Comparison of ENCODE assay signal across 8 cellular contexts in genomic region chr7:24756545-24756988, GRCh38. TPM values are rescaled to one million over a fixed set of nuclear protein-coding genes. Genes with fewer than 3 reads are reported as not detected.
DNase-seq lines count a peak whose midpoint lies in the region; ATAC-seq and TF ChIP-seq lines count a peak whose summit lies in the region.

No MANE protein-coding gene starts in this region.

- H3K4me1 ChIP-seq in A673 (ENCODE audit: insufficient read depth, low read length, poor library complexity, severe bottlenecking) (no peaks in the 10 kb centered on the region), endodermal cell (ENCODE audit: control insufficient read depth, insufficient read depth, low read length) (no peaks in the 10 kb centered on the region), muscle layer of duodenum (ENCODE audit: control insufficient read depth in 1 of 2, insufficient read depth in 2 of 2, low read length in 2 of 2) (peaks cover 0 to 11% of the 10 kb centered on the region in 2 donors), vagina (peaks cover 32% of the 10 kb centered on the region)

- H3K36me3 ChIP-seq in A673 (ENCODE audit: insufficient read depth, low read length, poor library complexity, severe bottlenecking): no peaks in the 10 kb centered on the region
- no peaks in the 10 kb centered on the region for H3K36me3 ChIP-seq in endodermal cell (ENCODE audit: control insufficient read depth, insufficient read depth, low read length)
- no peaks in the 10 kb centered on the region for H3K36me3 ChIP-seq in muscle layer of duodenum (ENCODE audit: control insufficient read depth in 1 of 2, insufficient read depth in 2 of 2, low read length in 2 of 2)
- H3K36me3 ChIP-seq in vagina: no peaks in the 10 kb centered on the region

- H3K9me3 Mint-ChIP-seq in T-cell (no peaks in the 10 kb centered on the region), endodermal cell (no peaks in the 10 kb centered on the region)

- H3K27me3 ChIP-seq in A673 (replicated peaks; ENCODE audit: insufficient read depth, low read depth, low read length, poor library complexity): no peaks in the 10 kb centered on the region
- peaks cover 55% of the 10 kb centered on the region for H3K27me3 ChIP-seq in endodermal cell (ENCODE audit: control insufficient read depth, insufficient read depth, low read length, poor library complexity, severe bottlenecking)
- peaks cover 3% of the 10 kb centered on the region for H3K27me3 ChIP-seq in muscle layer of duodenum (ENCODE audit: low read depth, low read length)
- no peaks in the 10 kb centered on the region for H3K27me3 ChIP-seq in vagina

- H3K36me3 Mint-ChIP-seq in T-cell (no peaks in the 10 kb centered on the region), endodermal cell (ENCODE audit: low read depth) (no peaks in the 10 kb centered on the region)

- peak; percentile 9 for ATAC-seq in GM21528 (IDR thresholded peaks at IDR 0.05; ENCODE audit: low FRiP score, unreplicated experiment)
- peak in 3 of 4 experiments; percentile 52 to 63 (median 53) for ATAC-seq in T-cell (replicated peaks in 1 of 4)

- no peak overlapping the region for H3K27ac ChIP-seq in A673 (ENCODE audit: low read depth, low read length, poor library complexity, severe bottlenecking)
- H3K27ac ChIP-seq in endodermal cell (ENCODE audit: low read depth, low read length): no peak overlapping the region
- H3K27ac ChIP-seq in muscle layer of duodenum (ENCODE audit: low read length): no peak overlapping the region
- H3K27ac ChIP-seq in vagina: peak overlapping the region; percentile 90

- CTCF ChIA-PET in A673 (lab: Charles Lee): interaction anchor here (0.7 kb wide), 1 partner anchor 633 kb away, joined by 5 read pairs; no protein-coding TSS in a partner anchor
- CTCF ChIA-PET in T-cell (lab: Charles Lee): interaction anchor here in 1 of 2 donors (1.0 kb wide), 1 partner anchor 8 kb away, joined by 3 read pairs; no protein-coding TSS in a partner anchor

- H3K4me1 Mint-ChIP-seq in T-cell: peaks cover 23 to 27% (median 27%) of the 10 kb centered on the region in 3 donors
- H3K4me1 Mint-ChIP-seq in endodermal cell: peaks cover 5% of the 10 kb centered on the region

- intact Hi-C loops in A673 (cut with micrococcal nuclease; ENCODE audit: unreplicated experiment): no loop called here
- intact Hi-C loops in vagina (cut with DNase I): no loop called here

- TF ChIP-seq POLR2A in vagina (IDR thresholded peaks at IDR 0.05): no peak

- H3K9ac ChIP-seq in endodermal cell (ENCODE audit: extremely low read depth, low read length, poor library complexity, severe bottlenecking): no peak overlapping the region

- H3K27me3 Mint-ChIP-seq in T-cell (peaks cover 31 to 48% of the 10 kb centered on the region in 2 donors), endodermal cell (ENCODE audit: insufficient read depth) (peaks cover 70% of the 10 kb centered on the region)

- BruUV-seq in A673 (replicated peaks; lab: Mats Ljungman, UMichigan): no TSS peak

- WGBS in endodermal cell (ENCODE audit: insufficient coverage in 1 of 2, insufficient read length in 1 of 2), 2 experiments: 8 to 22% methylated on average over 6 to 23 of the region's 23 CpGs

- DNase-seq in A673 (ENCODE audit: low spot score) (no peak), T-cell (peak in 4 of 34 experiments; percentile 4 to 14 (median 8)), endodermal cell (peak; percentile 73), vagina (ENCODE audit: extremely low spot score in 2 of 2) (no peak), mesenteric fat pad (ENCODE audit: low spot score) (no peak)
- no peak for DNase-seq in activated CD4-positive, CD25-positive, alpha-beta regulatory T cell (lab: John Stamatoyannopoulos, UW)

- peak overlapping the region; percentile 75 for H3K4me3 ChIP-seq in A673 (ENCODE audit: low read depth, low read length, poor library complexity, severe bottlenecking)
- peak overlapping the region; percentile 81 for H3K4me3 ChIP-seq in endodermal cell (ENCODE audit: low read length)
- peak overlapping the region; percentile 59 to 79 for H3K4me3 ChIP-seq in muscle layer of duodenum (ENCODE audit: low read depth in 1 of 2, low read length in 2 of 2)
- peak overlapping the region; percentile 62 to 84 for H3K4me3 ChIP-seq in vagina

- H3K9me3 ChIP-seq in A673 (ENCODE audit: low read depth, low read length, poor library complexity, severe bottlenecking) (no peaks in the 10 kb centered on the region), endodermal cell (ENCODE audit: control insufficient read depth, low read length) (no peaks in the 10 kb centered on the region), muscle layer of duodenum (ENCODE audit: control insufficient read depth in 1 of 2, low read length in 2 of 2) (no peaks in the 10 kb centered on the region), vagina (no peaks in the 10 kb centered on the region)

- no peak for TF ChIP-seq CTCF in A673 (conservative IDR thresholded peaks at IDR 0.05; ENCODE audit: low read depth, low read length)
- TF ChIP-seq CTCF in endodermal cell (conservative IDR thresholded peaks at IDR 0.05): no peak
- no peak for TF ChIP-seq CTCF in vagina (IDR thresholded peaks at IDR 0.05)

- POLR2A ChIA-PET in A673 (lab: Charles Lee; ENCODE audit: low non-redundant PET): no interaction called here
- POLR2A ChIA-PET in T-cell (lab: Charles Lee): interaction anchor here in 1 of 2 donors (0.5 kb wide), 1 partner anchor 153 kb away, joined by 3 read pairs; no protein-coding TSS in a partner anchor

- H3K4me3 Mint-ChIP-seq in T-cell (peak overlapping the region; percentile 81 to 84 (median 82)), endodermal cell (peak overlapping the region; percentile 74)

- H3K27ac Mint-ChIP-seq in T-cell: no peak overlapping the region
- H3K27ac Mint-ChIP-seq in endodermal cell: no peak overlapping the region

RNA-seq across cellular contexts. Expression of gene GSDME, which starts 0.7 kb away (rescaled TPM):
- 0.77 and 3.0 TPM in 2 replicates for total RNA-seq in A673 (2021)
- 1 to 10 TPM in 1 of 5 donors, under 1 TPM in 3, not detected in 1; 0.38 to 1.1 (median 0.46) TPM for total RNA-seq in T-cell
- 10 to 100 TPM in 1 of 2 donors, 1 to 10 TPM in 1; 8.9 to 17.9 TPM for total RNA-seq in endodermal cell
- 12.9 TPM for polyA plus RNA-seq in endodermal cell (2013, experiment 1 of 2)
- 11.6 TPM for polyA plus RNA-seq in endodermal cell (2013, experiment 2 of 2)
- 11.0 TPM for total RNA-seq in vagina
- total RNA-seq in mesenteric fat pad: 12.9 TPM
